2 cellular contexts compared by ENCODE assay signal in genomic region chr6:131858765-131859490, GRCh38.
TF ChIP-seq lines count a peak whose summit lies in the region.

No MANE protein-coding gene starts in this region.

TF ChIP-seq in GM23338, 12 proteins besides CTCF, POLR2A, EP300 and RAD21 (continued from another document):
- TF ChIP-seq REST (IDR thresholded peaks at IDR 0.05; ENCODE audit: unreplicated experiment), result no peak
- no peak for TF ChIP-seq STAT1 (IDR thresholded peaks at IDR 0.05; ENCODE audit: unreplicated experiment)
- TF ChIP-seq ETS1 (IDR thresholded peaks at IDR 0.05), result no peak
- TF ChIP-seq ZNF462 (CRISPR knock-in tag; IDR thresholded peaks at IDR 0.05), result no peak
- TF ChIP-seq ZNF114 (CRISPR knock-in tag; IDR thresholded peaks at IDR 0.05), result no peak
- TF ChIP-seq EZH2 (IDR thresholded peaks at IDR 0.05; ENCODE audit: low read depth, unreplicated experiment), result no peak

TF ChIP-seq in WTC11, 78 proteins besides CTCF, POLR2A, EP300 and RAD21 (continued from another document):
- TF ChIP-seq MAX (CRISPR knock-in tag; IDR thresholded peaks at IDR 0.05) (no peak), ZNF396 (CRISPR knock-in tag; IDR thresholded peaks at IDR 0.05; ENCODE audit: borderline replicate concordance) (no peak), NFATC4 (CRISPR knock-in tag; IDR thresholded peaks at IDR 0.05) (no peak), ERG (CRISPR knock-in tag; IDR thresholded peaks at IDR 0.05) (no peak), PRDM15 (CRISPR knock-in tag; IDR thresholded peaks at IDR 0.05) (no peak), NR2C2 (CRISPR knock-in tag; IDR thresholded peaks at IDR 0.05) (no peak), JUN (CRISPR knock-in tag; IDR thresholded peaks at IDR 0.05) (no peak), NFYB (CRISPR knock-in tag; conservative IDR thresholded peaks at IDR 0.05; ENCODE audit: low read depth) (no peak), ZNF281 (CRISPR knock-in tag; IDR thresholded peaks at IDR 0.05) (no peak), FOXP1 (CRISPR knock-in tag; IDR thresholded peaks at IDR 0.05; ENCODE audit: borderline replicate concordance) (no peak), ZNF263 (CRISPR knock-in tag; IDR thresholded peaks at IDR 0.05; ENCODE audit: low read depth) (no peak), NR1H2 (CRISPR knock-in tag; IDR thresholded peaks at IDR 0.05) (no peak), TP53 (CRISPR knock-in tag; IDR thresholded peaks at IDR 0.05) (no peak), ESRRA (CRISPR knock-in tag; IDR thresholded peaks at IDR 0.05; ENCODE audit: borderline replicate concordance) (no peak), ZSCAN18 (CRISPR knock-in tag; IDR thresholded peaks at IDR 0.05) (no peak)
TF ChIP-seq in WTC11: peak in this region for 0.
